In the genomic region with DNA sequence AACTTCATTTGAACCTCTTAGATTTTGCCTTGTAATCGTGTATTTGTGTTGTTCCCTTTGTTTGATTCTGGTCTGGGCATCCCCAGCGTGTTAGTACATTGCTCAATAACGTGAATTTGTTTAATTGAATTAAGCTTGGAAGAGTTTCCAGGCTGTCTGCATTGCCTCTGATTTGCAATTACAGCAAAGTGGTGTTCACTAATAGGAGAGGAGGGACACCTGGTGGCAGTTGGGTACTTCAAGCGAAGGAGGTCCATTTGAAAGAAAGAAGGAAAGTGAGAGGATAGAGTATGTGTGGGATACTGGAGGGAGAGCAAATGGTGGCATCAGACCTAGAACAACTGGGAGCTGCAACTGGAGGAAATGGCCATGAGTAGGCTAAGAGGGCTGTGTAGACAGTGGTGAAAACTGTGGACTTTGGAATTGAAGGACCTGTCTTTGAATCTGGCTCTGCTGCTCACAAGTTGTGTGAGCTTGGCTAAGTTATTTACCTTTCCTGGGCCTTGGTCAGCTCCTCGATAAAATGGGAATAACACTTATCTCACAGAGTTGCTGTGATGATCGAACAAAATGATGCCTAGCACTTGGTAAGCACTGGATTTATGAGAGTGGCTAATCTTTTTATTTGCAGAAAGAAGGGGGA, we compare ENCODE assay signal across 8 cellular contexts. TPM values are rescaled to one million over a fixed set of nuclear protein-coding genes. Genes with fewer than 3 reads are reported as not detected.
DNase-seq lines count a peak whose midpoint lies in the region; ATAC-seq, FAIRE-seq and TF ChIP-seq lines count a peak whose summit lies in the region.

No MANE protein-coding gene starts in this region.

- no peaks in the 10 kb centered on the region for H3K9me3 ChIP-seq in heart left ventricle
- no peaks in the 10 kb centered on the region for H3K9me3 ChIP-seq in small intestine (ENCODE audit: control insufficient read depth, low read depth)

- H3K36me3 Mint-ChIP-seq in activated naive CD4-positive, alpha-beta T cell treated with anti-CD3 and anti-CD28 coated beads, Interleukin-2, amount 50 U/mL, for 72 hours, result no peaks in the 10 kb centered on the region

- intact Hi-C loops in heart left ventricle (cut with DNase I), result loop anchor here (5.0 to 10.0 kb wide), 8 partner anchors 74 to 754 kb away; no protein-coding TSS in a partner anchor

- ATAC-seq in HG03159 (IDR thresholded peaks at IDR 0.05; ENCODE audit: unreplicated experiment), result peak; percentile 56
- peak; percentile 36 to 69 for ATAC-seq in activated naive CD4-positive, alpha-beta T cell treated with anti-CD3 and anti-CD28 coated beads, Interleukin-2, amount 50 U/mL, for 72 hours
- ATAC-seq in heart left ventricle, result peak; percentile 52 to 90 (median 89)
- no peak for ATAC-seq in HG02763 (IDR thresholded peaks at IDR 0.05; ENCODE audit: unreplicated experiment)

- TF ChIP-seq CTCF in C4-2B (conservative IDR thresholded peaks at IDR 0.05), result peak; percentile 89
- peak; percentile 35 to 70 (median 62) for TF ChIP-seq CTCF in heart left ventricle (IDR thresholded peaks at IDR 0.05)

- no peaks in the 10 kb centered on the region for H3K36me3 ChIP-seq in heart left ventricle
- no peaks in the 10 kb centered on the region for H3K36me3 ChIP-seq in small intestine (ENCODE audit: control insufficient read depth in 2 of 2, insufficient read depth in 2 of 2, low read length in 2 of 2)

- WGBS in heart left ventricle, 4 donors, result 40 to 52% (median 44%) methylated on average over 6 of the region's 6 CpGs
- 7 to 37% (median 14%) methylated on average over 6 of the region's 6 CpGs for WGBS in small intestine, 3 donors

- no peaks in the 10 kb centered on the region for H3K9me3 Mint-ChIP-seq in activated naive CD4-positive, alpha-beta T cell treated with anti-CD3 and anti-CD28 coated beads, Interleukin-2, amount 50 U/mL, for 72 hours

- H3K4me1 ChIP-seq in heart left ventricle (no peaks in the 10 kb centered on the region), small intestine (ENCODE audit: control insufficient read depth in 2 of 2, insufficient read depth in 1 of 2, low read depth in 1 of 2, low read length in 1 of 2) (peaks cover 0 to 2% of the 10 kb centered on the region in 2 donors)

- no peak overlapping the region for H3K27ac Mint-ChIP-seq in activated naive CD4-positive, alpha-beta T cell treated with anti-CD3 and anti-CD28 coated beads, Interleukin-2, amount 50 U/mL, for 72 hours

- H3K27me3 ChIP-seq in heart left ventricle (no peaks in the 10 kb centered on the region), small intestine (ENCODE audit: control insufficient read depth in 2 of 2, insufficient read depth in 2 of 2, low read length in 2 of 2) (no peaks in the 10 kb centered on the region)

- H3K4me3 ChIP-seq in heart left ventricle (no peak overlapping the region), small intestine (ENCODE audit: low read depth in 1 of 2, low read length in 2 of 2) (no peak overlapping the region)

- DNase-seq in GM18507 (ENCODE audit: extremely low spot score, insufficient read length, low read depth), result no peak
- DNase-seq in NCI-H82 treated with DMSO at 0.1 percent for 48 hours (lab: John Stamatoyannopoulos, UW; ENCODE audit: unreplicated experiment), result peak; percentile 42
- DNase-seq in activated naive CD4-positive, alpha-beta T cell treated with anti-CD3 and anti-CD28 coated beads, Interleukin-2, amount 50 U/mL, for 72 hours (ENCODE audit: low spot score in 2 of 2), result no peak
- DNase-seq in heart left ventricle, result peak in 2 of 5 donors; percentile 46 to 55
- DNase-seq in small intestine, result peak; percentile 71

- no peak overlapping the region for H3K27ac ChIP-seq in C4-2B
- H3K27ac ChIP-seq in heart left ventricle, result peak overlapping the region in 1 of 12 donors; percentile 30
- H3K27ac ChIP-seq in small intestine (ENCODE audit: low read depth in 1 of 2, low read length in 1 of 2), result no peak overlapping the region

- no peak for TF ChIP-seq POLR2A in heart left ventricle (IDR thresholded peaks at IDR 0.05)

- FAIRE-seq in GM18507 (lab: Jason Lieb, UNC) (peak; percentile 62), small intestine (lab: Jason Lieb, UNC) (no peak)

RNA-seq across cellular contexts. Expression of a gene that starts 15.2 kb away (rescaled TPM):
- total RNA-seq in activated naive CD4-positive, alpha-beta T cell treated with anti-CD3 and anti-CD28 coated beads, Interleukin-2, amount 50 U/mL, for 72 hours, result 1 to 10 TPM in 1 of 2 donors, under 1 TPM in 1; 0.37 to 1.8 TPM
- total RNA-seq in heart left ventricle, result 1 to 10 TPM; 1.3 to 7.3 (median 2.7) TPM
- polyA plus RNA-seq in heart left ventricle, result 1 to 10 TPM in 1 of 2 donors, under 1 TPM in 1; 0.40 to 4.0 TPM
- 10 to 100 TPM in 1 of 3 donors, 1 to 10 TPM in 2; 1.7 to 38.2 (median 6.2) TPM for polyA plus RNA-seq in small intestine

RNA-seq across cellular contexts. Expression of a gene that starts 45.7 kb away (rescaled TPM):
- 10 to 100 TPM; 67.6 to 85.2 TPM for total RNA-seq in activated naive CD4-positive, alpha-beta T cell treated with anti-CD3 and anti-CD28 coated beads, Interleukin-2, amount 50 U/mL, for 72 hours
- total RNA-seq in heart left ventricle, result 10 to 100 TPM; 11.3 to 50.6 (median 26.3) TPM
- 10 to 100 TPM; 36.2 to 74.7 TPM for polyA plus RNA-seq in heart left ventricle
- 10 to 100 TPM; 41.9 to 58.4 (median 49.0) TPM for polyA plus RNA-seq in small intestine

Comparison
In these comparisons a context has a peak if more than half of its experiments do, and no peak if none do; other contexts are left out.
1. DNase-seq: peak in NCI-H82 treated with DMSO at 0.1 percent for 48 hours (single experiment) and small intestine (single experiment); none in GM18507 (single experiment) and activated naive CD4-positive, alpha-beta T cell treated with anti-CD3 and anti-CD28 coated beads, Interleukin-2, amount 50 U/mL, for 72 hours (0 of 2).